ENCODE assay signal across 10 cellular contexts in the genomic region with DNA sequence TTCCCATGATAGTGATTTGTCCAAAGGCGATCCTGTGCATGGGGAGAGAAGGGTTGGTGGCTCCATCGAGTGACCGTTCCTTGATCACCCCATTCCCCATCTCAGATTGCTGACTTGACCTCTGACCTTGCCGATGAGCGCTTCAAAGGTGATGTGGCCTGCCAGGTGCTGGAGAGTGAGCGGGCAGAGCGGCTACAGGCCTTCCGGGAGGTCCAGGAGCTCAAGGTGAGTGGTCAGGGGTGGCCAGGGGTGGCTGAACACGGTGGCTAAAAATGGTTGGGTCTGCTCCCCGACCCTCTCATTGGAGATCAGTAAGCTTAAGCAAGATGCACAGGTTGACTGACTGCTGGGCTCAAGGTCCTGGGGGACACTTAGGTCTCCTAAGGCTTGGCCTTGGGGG.
"Had no signal": no experiment of that assay in that cellular context is flagged by ENCODE, and none has a peak within 500 bp of the region (broad histone marks: within the 10 kb centered on the region; RNA-seq: fewer than 3 reads in every experiment).

No MANE protein-coding gene starts in this region.

- FAIRE-seq: H1, H54 had no signal

- H3K4me2 ChIP-seq: GM23338 had no signal

- H3K9me3 Mint-ChIP-seq: GM23338, H9 had no signal

- H3K27ac Mint-ChIP-seq: GM23338 had no signal

- H3K27ac ChIP-seq: GM23248 had no signal

- DNase-seq: GM23248, GOT3, H7, H9, HCEC 1CT had no signal

- H3K36me3 ChIP-seq: HAP-1 had no signal

- H3K9me3 ChIP-seq: HAP-1 had no signal

- H3K9ac ChIP-seq: GM23248 had no signal

- H2AFZ ChIP-seq: GM23248, GM23338 had no signal

- H3K4me1 ChIP-seq: HAP-1 had no signal

- H3K4me3 Mint-ChIP-seq: GM23338, H9 had no signal

- ATAC-seq: GM23338, HCT116 had no signal

- H3K4me3 ChIP-seq: GM23248, GM23338, HAP-1 had no signal
